1 cellular context compared by ENCODE assay signal in genomic region chr17:38510424-38511125, GRCh38.
TF ChIP-seq lines count a peak whose summit lies in the region.

No MANE protein-coding gene starts in this region.

TF ChIP-seq in HepG2, 621 proteins besides CTCF, POLR2A, EP300 and RAD21 (continued from another document and continues in another):
- TF ChIP-seq CENPBD1 (CRISPR knock-in tag; IDR thresholded peaks at IDR 0.05; ENCODE audit: borderline replicate concordance, low read depth) (no peak; the same call in 1 of the 2 replicates), REL (CRISPR knock-in tag; conservative IDR thresholded peaks at IDR 0.05) (0 out of 2 replicates have a peak, but pooled peaks have one; percentile 12), ETS1 (CRISPR knock-in tag; IDR thresholded peaks at IDR 0.05) (no peak), MYPOP (CRISPR knock-in tag; IDR thresholded peaks at IDR 0.05) (peak; percentile 55; the same call in 1 of the 2 replicates), ZNF34 (CRISPR knock-in tag; IDR thresholded peaks at IDR 0.05; ENCODE audit: borderline replicate concordance) (no peak), ZNF333 (CRISPR knock-in tag; IDR thresholded peaks at IDR 0.05; ENCODE audit: borderline replicate concordance) (no peak), PRMT3 (CRISPR knock-in tag; IDR thresholded peaks at IDR 0.05; ENCODE audit: borderline replicate concordance, low read depth) (no peak), ARNTL (CRISPR knock-in tag; IDR thresholded peaks at IDR 0.05) (no peak), ZNF792 (CRISPR knock-in tag; IDR thresholded peaks at IDR 0.05) (no peak), ZSCAN9 (CRISPR knock-in tag; IDR thresholded peaks at IDR 0.05; ENCODE audit: borderline replicate concordance) (no peak), ELF4 (CRISPR knock-in tag; IDR thresholded peaks at IDR 0.05; ENCODE audit: borderline replicate concordance) (no peak), NFKBIZ (CRISPR knock-in tag; IDR thresholded peaks at IDR 0.05) (no peak), ZNF781 (CRISPR knock-in tag; IDR thresholded peaks at IDR 0.05; ENCODE audit: borderline replicate concordance, not compliant biosample characterization) (no peak), ZNF329 (CRISPR knock-in tag; IDR thresholded peaks at IDR 0.05; ENCODE audit: low read depth) (0 out of 2 replicates have a peak, but pooled peaks have one; percentile 32), PAX8 (CRISPR knock-in tag; IDR thresholded peaks at IDR 0.05; ENCODE audit: borderline replicate concordance) (no peak), NFKB2 (CRISPR knock-in tag; IDR thresholded peaks at IDR 0.05; ENCODE audit: borderline replicate concordance) (peak; percentile 19; the same call in 1 of the 2 replicates), CREBL2 (CRISPR knock-in tag; IDR thresholded peaks at IDR 0.05; ENCODE audit: borderline replicate concordance) (no peak), RFXAP (CRISPR knock-in tag; IDR thresholded peaks at IDR 0.05; ENCODE audit: borderline replicate concordance) (no peak), SP4 (CRISPR knock-in tag; IDR thresholded peaks at IDR 0.05) (no peak), PAWR (CRISPR knock-in tag; IDR thresholded peaks at IDR 0.05; ENCODE audit: borderline replicate concordance) (no peak), NR3C1 (CRISPR knock-in tag; IDR thresholded peaks at IDR 0.05) (no peak), ZNF724P (CRISPR knock-in tag; IDR thresholded peaks at IDR 0.05; ENCODE audit: borderline replicate concordance) (no peak), ZNF660 (CRISPR knock-in tag; IDR thresholded peaks at IDR 0.05; ENCODE audit: borderline replicate concordance, low read depth) (no peak), FOXK1 (CRISPR knock-in tag; IDR thresholded peaks at IDR 0.05; ENCODE audit: borderline replicate concordance, low read depth) (no peak), HDAC1 (CRISPR knock-in tag; IDR thresholded peaks at IDR 0.05) (peak; percentile 43; the same call in 1 of the 2 replicates), IKZF1 (IDR thresholded peaks at IDR 0.05) (no peak), KDM5B (CRISPR knock-in tag; IDR thresholded peaks at IDR 0.05; ENCODE audit: borderline replicate concordance) (peak; percentile 7; the same call in 1 of the 2 replicates), YY1 (IDR thresholded peaks at IDR 0.05; ENCODE audit: insufficient read depth, insufficient replicate concordance, low read depth, low read length) (peak; percentile 65), HINFP (CRISPR knock-in tag; IDR thresholded peaks at IDR 0.05; ENCODE audit: low read depth) (peak; percentile 29; the same call in 1 of the 2 replicates), NFIC (IDR thresholded peaks at IDR 0.05; ENCODE audit: low read length) (no peak), ZBTB38 (CRISPR knock-in tag; IDR thresholded peaks at IDR 0.05) (no peak), NR2F1 (CRISPR knock-in tag; IDR thresholded peaks at IDR 0.05) (no peak), ISL2 (CRISPR knock-in tag; IDR thresholded peaks at IDR 0.05) (no peak), ATF7-NPFF (CRISPR knock-in tag; IDR thresholded peaks at IDR 0.05; ENCODE audit: low read depth) (no peak), KDM2A (CRISPR knock-in tag; IDR thresholded peaks at IDR 0.05; ENCODE audit: borderline replicate concordance, low read depth) (peak; percentile 20; the same call in 1 of the 2 replicates)
- TF ChIP-seq, protein P1, sequence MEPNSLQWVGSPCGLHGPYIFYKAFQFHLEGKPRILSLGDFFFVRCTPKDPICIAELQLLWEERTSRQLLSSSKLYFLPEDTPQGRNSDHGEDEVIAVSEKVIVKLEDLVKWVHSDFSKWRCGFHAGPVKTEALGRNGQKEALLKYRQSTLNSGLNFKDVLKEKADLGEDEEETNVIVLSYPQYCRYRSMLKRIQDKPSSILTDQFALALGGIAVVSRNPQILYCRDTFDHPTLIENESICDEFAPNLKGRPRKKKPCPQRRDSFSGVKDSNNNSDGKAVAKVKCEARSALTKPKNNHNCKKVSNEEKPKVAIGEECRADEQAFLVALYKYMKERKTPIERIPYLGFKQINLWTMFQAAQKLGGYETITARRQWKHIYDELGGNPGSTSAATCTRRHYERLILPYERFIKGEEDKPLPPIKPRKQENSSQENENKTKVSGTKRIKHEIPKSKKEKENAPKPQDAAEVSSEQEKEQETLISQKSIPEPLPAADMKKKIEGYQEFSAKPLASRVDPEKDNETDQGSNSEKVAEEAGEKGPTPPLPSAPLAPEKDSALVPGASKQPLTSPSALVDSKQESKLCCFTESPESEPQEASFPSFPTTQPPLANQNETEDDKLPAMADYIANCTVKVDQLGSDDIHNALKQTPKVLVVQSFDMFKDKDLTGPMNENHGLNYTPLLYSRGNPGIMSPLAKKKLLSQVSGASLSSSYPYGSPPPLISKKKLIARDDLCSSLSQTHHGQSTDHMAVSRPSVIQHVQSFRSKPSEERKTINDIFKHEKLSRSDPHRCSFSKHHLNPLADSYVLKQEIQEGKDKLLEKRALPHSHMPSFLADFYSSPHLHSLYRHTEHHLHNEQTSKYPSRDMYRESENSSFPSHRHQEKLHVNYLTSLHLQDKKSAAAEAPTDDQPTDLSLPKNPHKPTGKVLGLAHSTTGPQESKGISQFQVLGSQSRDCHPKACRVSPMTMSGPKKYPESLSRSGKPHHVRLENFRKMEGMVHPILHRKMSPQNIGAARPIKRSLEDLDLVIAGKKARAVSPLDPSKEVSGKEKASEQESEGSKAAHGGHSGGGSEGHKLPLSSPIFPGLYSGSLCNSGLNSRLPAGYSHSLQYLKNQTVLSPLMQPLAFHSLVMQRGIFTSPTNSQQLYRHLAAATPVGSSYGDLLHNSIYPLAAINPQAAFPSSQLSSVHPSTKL (CRISPR knock-in tag; IDR thresholded peaks at IDR 0.05): no peak
- TF ChIP-seq, protein P2, sequence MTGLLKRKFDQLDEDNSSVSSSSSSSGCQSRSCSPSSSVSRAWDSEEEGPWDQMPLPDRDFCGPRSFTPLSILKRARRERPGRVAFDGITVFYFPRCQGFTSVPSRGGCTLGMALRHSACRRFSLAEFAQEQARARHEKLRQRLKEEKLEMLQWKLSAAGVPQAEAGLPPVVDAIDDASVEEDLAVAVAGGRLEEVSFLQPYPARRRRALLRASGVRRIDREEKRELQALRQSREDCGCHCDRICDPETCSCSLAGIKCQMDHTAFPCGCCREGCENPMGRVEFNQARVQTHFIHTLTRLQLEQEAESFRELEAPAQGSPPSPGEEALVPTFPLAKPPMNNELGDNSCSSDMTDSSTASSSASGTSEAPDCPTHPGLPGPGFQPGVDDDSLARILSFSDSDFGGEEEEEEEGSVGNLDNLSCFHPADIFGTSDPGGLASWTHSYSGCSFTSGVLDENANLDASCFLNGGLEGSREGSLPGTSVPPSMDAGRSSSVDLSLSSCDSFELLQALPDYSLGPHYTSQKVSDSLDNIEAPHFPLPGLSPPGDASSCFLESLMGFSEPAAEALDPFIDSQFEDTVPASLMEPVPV (CRISPR knock-in tag; IDR thresholded peaks at IDR 0.05): no peak
- TF ChIP-seq, protein P3, sequence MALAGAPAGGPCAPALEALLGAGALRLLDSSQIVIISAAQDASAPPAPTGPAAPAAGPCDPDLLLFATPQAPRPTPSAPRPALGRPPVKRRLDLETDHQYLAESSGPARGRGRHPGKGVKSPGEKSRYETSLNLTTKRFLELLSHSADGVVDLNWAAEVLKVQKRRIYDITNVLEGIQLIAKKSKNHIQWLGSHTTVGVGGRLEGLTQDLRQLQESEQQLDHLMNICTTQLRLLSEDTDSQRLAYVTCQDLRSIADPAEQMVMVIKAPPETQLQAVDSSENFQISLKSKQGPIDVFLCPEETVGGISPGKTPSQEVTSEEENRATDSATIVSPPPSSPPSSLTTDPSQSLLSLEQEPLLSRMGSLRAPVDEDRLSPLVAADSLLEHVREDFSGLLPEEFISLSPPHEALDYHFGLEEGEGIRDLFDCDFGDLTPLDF (CRISPR knock-in tag; IDR thresholded peaks at IDR 0.05): no peak
- TF ChIP-seq, protein P4, sequence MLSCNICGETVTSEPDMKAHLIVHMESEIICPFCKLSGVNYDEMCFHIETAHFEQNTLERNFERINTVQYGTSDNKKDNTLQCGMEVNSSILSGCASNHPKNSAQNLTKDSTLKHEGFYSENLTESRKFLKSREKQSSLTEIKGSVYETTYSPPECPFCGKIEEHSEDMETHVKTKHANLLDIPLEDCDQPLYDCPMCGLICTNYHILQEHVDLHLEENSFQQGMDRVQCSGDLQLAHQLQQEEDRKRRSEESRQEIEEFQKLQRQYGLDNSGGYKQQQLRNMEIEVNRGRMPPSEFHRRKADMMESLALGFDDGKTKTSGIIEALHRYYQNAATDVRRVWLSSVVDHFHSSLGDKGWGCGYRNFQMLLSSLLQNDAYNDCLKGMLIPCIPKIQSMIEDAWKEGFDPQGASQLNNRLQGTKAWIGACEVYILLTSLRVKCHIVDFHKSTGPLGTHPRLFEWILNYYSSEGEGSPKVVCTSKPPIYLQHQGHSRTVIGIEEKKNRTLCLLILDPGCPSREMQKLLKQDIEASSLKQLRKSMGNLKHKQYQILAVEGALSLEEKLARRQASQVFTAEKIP (CRISPR knock-in tag; IDR thresholded peaks at IDR 0.05; ENCODE audit: borderline replicate concordance): no peak
- TF ChIP-seq, protein P5, sequence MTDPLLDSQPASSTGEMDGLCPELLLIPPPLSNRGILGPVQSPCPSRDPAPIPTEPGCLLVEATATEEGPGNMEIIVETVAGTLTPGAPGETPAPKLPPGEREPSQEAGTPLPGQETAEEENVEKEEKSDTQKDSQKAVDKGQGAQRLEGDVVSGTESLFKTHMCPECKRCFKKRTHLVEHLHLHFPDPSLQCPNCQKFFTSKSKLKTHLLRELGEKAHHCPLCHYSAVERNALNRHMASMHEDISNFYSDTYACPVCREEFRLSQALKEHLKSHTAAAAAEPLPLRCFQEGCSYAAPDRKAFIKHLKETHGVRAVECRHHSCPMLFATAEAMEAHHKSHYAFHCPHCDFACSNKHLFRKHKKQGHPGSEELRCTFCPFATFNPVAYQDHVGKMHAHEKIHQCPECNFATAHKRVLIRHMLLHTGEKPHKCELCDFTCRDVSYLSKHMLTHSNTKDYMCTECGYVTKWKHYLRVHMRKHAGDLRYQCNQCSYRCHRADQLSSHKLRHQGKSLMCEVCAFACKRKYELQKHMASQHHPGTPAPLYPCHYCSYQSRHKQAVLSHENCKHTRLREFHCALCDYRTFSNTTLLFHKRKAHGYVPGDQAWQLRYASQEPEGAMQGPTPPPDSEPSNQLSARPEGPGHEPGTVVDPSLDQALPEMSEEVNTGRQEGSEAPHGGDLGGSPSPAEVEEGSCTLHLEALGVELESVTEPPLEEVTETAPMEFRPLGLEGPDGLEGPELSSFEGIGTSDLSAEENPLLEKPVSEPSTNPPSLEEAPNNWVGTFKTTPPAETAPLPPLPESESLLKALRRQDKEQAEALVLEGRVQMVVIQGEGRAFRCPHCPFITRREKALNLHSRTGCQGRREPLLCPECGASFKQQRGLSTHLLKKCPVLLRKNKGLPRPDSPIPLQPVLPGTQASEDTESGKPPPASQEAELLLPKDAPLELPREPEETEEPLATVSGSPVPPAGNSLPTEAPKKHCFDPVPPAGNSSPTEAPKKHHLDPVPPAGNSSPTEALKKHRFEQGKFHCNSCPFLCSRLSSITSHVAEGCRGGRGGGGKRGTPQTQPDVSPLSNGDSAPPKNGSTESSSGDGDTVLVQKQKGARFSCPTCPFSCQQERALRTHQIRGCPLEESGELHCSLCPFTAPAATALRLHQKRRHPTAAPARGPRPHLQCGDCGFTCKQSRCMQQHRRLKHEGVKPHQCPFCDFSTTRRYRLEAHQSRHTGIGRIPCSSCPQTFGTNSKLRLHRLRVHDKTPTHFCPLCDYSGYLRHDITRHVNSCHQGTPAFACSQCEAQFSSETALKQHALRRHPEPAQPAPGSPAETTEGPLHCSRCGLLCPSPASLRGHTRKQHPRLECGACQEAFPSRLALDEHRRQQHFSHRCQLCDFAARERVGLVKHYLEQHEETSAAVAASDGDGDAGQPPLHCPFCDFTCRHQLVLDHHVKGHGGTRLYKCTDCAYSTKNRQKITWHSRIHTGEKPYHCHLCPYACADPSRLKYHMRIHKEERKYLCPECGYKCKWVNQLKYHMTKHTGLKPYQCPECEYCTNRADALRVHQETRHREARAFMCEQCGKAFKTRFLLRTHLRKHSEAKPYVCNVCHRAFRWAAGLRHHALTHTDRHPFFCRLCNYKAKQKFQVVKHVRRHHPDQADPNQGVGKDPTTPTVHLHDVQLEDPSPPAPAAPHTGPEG (CRISPR knock-in tag; IDR thresholded peaks at IDR 0.05): peak; percentile 97
